ENCODE assay signal across 8 cellular contexts in the genomic region with DNA sequence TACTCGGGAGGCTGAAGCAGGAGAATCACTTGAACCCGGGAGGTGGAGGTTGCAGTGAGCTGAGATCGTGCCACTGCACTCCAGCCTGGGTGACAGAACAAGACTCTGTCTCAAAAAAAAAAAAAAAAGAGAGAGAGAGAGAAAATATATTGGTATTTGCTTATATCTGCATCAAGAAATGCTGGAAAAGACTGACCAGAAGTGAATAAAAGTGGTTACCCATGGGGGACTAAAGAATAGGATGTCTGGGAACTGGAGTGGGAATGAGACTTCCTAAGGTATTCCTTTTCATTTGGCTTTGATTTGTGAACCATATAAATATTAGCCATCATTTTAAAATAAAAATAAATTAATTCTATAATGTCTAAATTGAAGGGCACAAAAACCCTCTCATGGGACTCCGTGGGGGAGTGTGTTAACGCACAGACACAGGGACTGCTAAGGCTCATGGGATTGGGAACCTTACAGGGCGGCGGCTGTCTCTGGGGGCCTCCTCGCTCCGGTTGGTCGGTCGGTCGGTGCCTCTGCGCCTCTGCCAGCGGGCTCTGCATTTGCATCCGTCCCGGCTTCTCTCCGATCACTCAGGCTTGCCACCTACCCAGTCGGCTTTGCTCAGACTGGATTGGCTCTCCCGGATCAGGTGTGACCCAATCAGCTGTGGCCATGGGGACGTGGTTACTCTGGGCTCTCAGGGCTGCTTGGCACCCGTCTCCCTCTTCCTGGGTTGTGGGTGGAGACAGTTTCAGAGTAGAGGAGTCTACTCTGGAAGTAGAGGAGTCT. TPM values are rescaled to one million over a fixed set of nuclear protein-coding genes. Genes with fewer than 3 reads are reported as not detected.
A peak's percentile ranks its signal among the peaks of the same experiment; 100 is the strongest.
DNase-seq lines count a peak whose midpoint lies in the region; ATAC-seq and TF ChIP-seq lines count a peak whose summit lies in the region.

No MANE protein-coding gene starts in this region.

- H3K27me3 Mint-ChIP-seq in CD14-positive monocyte (ENCODE audit: low read depth in 3 of 3): peaks cover 0 to 9% (median 5%) of the 10 kb centered on the region in 3 donors
- H3K27me3 Mint-ChIP-seq in T-helper 17 cell: no peaks in the 10 kb centered on the region

- WGBS in body of pancreas, 2 donors: 14 to 16% methylated on average over 21 of the region's 21 CpGs

- intact Hi-C loops in CD14-positive monocyte (cut with micrococcal nuclease): no loop called here
- intact Hi-C loops in body of pancreas (cut with DNase I): no loop called here

- H3K27ac ChIP-seq in body of pancreas: peak overlapping the region in 3 of 4 donors; percentile 27 to 57 (median 41)

- H3K4me3 Mint-ChIP-seq in CD14-positive monocyte: peak overlapping the region; percentile 79 to 85
- peak overlapping the region; percentile 72 for H3K4me3 Mint-ChIP-seq in T-helper 17 cell

- H3K36me3 ChIP-seq in body of pancreas (replicated peaks in 1 of 2; ENCODE audit: insufficient read depth in 1 of 2, low read depth in 2 of 2): no peaks in the 10 kb centered on the region
- no peaks in the 10 kb centered on the region for H3K36me3 ChIP-seq in iPS-15b (ENCODE audit: control insufficient read depth, insufficient read depth, low read length)

- H3K9ac ChIP-seq in iPS-15b (ENCODE audit: low read depth, low read length): no peak overlapping the region

- DNase-seq in CD14-positive monocyte (ENCODE audit: low spot score) (peak; percentile 58), NCI-H1105 (lab: John Stamatoyannopoulos, UW) (peak; percentile 68), T-helper 17 cell (peak; percentile 25 to 40 (median 30)), body of pancreas (peak; percentile 88 to 94 (median 92)), skeletal muscle cell (ENCODE audit: low read depth) (no peak), Kasumi-1 (lab: John Stamatoyannopoulos, UW) (no peak)

- ATAC-seq in GM21528 (IDR thresholded peaks at IDR 0.05; ENCODE audit: low FRiP score, unreplicated experiment) (peak; percentile 76), T-helper 17 cell (peak; percentile 97), body of pancreas (peak; percentile 100)

- TF ChIP-seq CTCF in CD14-positive monocyte (IDR thresholded peaks at IDR 0.05) (no peak), body of pancreas (IDR thresholded peaks at IDR 0.05) (no peak)

- peak overlapping the region in 2 of 7 donors; percentile 15 to 58 for H3K27ac Mint-ChIP-seq in CD14-positive monocyte
- peak overlapping the region; percentile 56 for H3K27ac Mint-ChIP-seq in T-helper 17 cell

- peaks cover 33% of the 10 kb centered on the region for H3K4me1 Mint-ChIP-seq in CD14-positive monocyte
- peaks cover 13% of the 10 kb centered on the region for H3K4me1 Mint-ChIP-seq in T-helper 17 cell

- H3K36me3 Mint-ChIP-seq in CD14-positive monocyte (no peaks in the 10 kb centered on the region), T-helper 17 cell (ENCODE audit: low read depth) (no peaks in the 10 kb centered on the region)

- peaks cover 0 to 3% (median 2%) of the 10 kb centered on the region in 7 donors for H3K9me3 Mint-ChIP-seq in CD14-positive monocyte

- H3K27me3 ChIP-seq in body of pancreas (no peaks in the 10 kb centered on the region), iPS-15b (ENCODE audit: control insufficient read depth, insufficient read depth, low read length) (no peaks in the 10 kb centered on the region)

- TF ChIP-seq POLR2A in body of pancreas (IDR thresholded peaks at IDR 0.05): peak in 2 of 3 donors; percentile 32 to 47

- H3K9me3 ChIP-seq in T-helper 17 cell (ENCODE audit: control insufficient read depth, low read length, poor library complexity, severe bottlenecking) (no peaks in the 10 kb centered on the region), body of pancreas (no peaks in the 10 kb centered on the region), iPS-15b (ENCODE audit: control insufficient read depth, insufficient read depth, low read length) (no peaks in the 10 kb centered on the region)

- no peak overlapping the region for H3K4me3 ChIP-seq in body of pancreas
- H3K4me3 ChIP-seq in iPS-15b (ENCODE audit: low read depth, low read length): peak overlapping the region; percentile 9
- peak overlapping the region; percentile 20 for H3K4me3 ChIP-seq in skeletal muscle cell (ENCODE audit: low read depth, low read length)

- H3K4me1 ChIP-seq in body of pancreas (peaks cover 15% of the 10 kb centered on the region), iPS-15b (ENCODE audit: control insufficient read depth, insufficient read depth, low read length) (no peaks in the 10 kb centered on the region)

RNA-seq across cellular contexts. Expression of gene TSPAN3, which starts 12.7 kb away (rescaled TPM):
- 10 to 100 TPM; 53.2 to 68.0 TPM for polyA plus RNA-seq in CD14-positive monocyte
- total RNA-seq in T-helper 17 cell (10 to 100 TPM; 10.6 to 11.0 TPM), body of pancreas (100 to 1,000 TPM in 1 of 2 donors, 10 to 100 TPM in 1; 99.1 to 118 TPM)

Comparison
In these comparisons a context has a peak if more than half of its experiments do, and no peak if none do; other contexts are left out.
1. DNase-seq: peak in CD14-positive monocyte (single experiment), NCI-H1105 (single experiment), T-helper 17 cell (3 of 3) and body of pancreas (4 of 4); none in skeletal muscle cell (single experiment) and Kasumi-1 (0 of 2).
2. H3K4me3 ChIP-seq: peak in iPS-15b (single experiment) and skeletal muscle cell (single experiment); none in body of pancreas (0 of 2).
3. RNA of gene TSPAN3, which starts 12.7 kb away (total RNA-seq): 99.1 to 118 TPM in body of pancreas; 10.6 to 11.0 TPM in T-helper 17 cell; every median in the first group is over 4 times any median in the second.
4. Peak in every context shown above with its lines, with median percentiles within 50 percentile points of each other: ATAC-seq.